Comparison of ENCODE assay signal across 1 cellular context in genomic region chr5:62592558-62592957, GRCh38.
TF ChIP-seq lines count a peak whose summit lies in the region.

No MANE protein-coding gene starts in this region.

TF ChIP-seq in GM23338, 12 proteins besides CTCF, POLR2A, EP300 and RAD21 (continued from another document):
- TF ChIP-seq, protein P1, sequence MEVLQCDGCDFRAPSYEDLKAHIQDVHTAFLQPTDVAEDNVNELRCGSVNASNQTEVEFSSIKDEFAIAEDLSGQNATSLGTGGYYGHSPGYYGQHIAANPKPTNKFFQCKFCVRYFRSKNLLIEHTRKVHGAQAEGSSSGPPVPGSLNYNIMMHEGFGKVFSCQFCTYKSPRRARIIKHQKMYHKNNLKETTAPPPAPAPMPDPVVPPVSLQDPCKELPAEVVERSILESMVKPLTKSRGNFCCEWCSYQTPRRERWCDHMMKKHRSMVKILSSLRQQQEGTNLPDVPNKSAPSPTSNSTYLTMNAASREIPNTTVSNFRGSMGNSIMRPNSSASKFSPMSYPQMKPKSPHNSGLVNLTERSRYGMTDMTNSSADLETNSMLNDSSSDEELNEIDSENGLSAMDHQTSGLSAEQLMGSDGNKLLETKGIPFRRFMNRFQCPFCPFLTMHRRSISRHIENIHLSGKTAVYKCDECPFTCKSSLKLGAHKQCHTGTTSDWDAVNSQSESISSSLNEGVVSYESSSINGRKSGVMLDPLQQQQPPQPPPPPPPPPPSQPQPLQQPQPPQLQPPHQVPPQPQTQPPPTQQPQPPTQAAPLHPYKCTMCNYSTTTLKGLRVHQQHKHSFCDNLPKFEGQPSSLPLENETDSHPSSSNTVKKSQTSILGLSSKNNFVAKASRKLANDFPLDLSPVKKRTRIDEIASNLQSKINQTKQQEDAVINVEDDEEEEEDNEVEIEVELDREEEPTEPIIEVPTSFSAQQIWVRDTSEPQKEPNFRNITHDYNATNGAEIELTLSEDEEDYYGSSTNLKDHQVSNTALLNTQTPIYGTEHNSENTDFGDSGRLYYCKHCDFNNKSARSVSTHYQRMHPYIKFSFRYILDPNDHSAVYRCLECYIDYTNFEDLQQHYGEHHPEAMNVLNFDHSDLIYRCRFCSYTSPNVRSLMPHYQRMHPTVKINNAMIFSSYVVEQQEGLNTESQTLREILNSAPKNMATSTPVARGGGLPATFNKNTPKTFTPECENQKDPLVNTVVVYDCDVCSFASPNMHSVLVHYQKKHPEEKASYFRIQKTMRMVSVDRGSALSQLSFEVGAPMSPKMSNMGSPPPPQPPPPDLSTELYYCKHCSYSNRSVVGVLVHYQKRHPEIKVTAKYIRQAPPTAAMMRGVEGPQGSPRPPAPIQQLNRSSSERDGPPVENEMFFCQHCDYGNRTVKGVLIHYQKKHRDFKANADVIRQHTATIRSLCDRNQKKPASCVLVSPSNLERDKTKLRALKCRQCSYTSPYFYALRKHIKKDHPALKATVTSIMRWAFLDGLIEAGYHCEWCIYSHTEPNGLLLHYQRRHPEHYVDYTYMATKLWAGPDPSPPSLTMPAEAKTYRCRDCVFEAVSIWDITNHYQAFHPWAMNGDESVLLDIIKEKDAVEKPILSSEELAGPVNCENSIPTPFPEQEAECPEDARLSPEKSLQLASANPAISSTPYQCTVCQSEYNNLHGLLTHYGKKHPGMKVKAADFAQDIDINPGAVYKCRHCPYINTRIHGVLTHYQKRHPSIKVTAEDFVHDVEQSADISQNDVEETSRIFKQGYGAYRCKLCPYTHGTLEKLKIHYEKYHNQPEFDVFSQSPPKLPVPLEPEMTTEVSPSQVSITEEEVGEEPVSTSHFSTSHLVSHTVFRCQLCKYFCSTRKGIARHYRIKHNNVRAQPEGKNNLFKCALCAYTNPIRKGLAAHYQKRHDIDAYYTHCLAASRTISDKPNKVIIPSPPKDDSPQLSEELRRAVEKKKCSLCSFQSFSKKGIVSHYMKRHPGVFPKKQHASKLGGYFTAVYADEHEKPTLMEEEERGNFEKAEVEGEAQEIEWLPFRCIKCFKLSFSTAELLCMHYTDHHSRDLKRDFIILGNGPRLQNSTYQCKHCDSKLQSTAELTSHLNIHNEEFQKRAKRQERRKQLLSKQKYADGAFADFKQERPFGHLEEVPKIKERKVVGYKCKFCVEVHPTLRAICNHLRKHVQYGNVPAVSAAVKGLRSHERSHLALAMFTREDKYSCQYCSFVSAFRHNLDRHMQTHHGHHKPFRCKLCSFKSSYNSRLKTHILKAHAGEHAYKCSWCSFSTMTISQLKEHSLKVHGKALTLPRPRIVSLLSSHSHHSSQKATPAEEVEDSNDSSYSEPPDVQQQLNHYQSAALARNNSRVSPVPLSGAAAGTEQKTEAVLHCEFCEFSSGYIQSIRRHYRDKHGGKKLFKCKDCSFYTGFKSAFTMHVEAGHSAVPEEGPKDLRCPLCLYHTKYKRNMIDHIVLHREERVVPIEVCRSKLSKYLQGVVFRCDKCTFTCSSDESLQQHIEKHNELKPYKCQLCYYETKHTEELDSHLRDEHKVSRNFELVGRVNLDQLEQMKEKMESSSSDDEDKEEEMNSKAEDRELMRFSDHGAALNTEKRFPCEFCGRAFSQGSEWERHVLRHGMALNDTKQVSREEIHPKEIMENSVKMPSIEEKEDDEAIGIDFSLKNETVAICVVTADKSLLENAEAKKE (CRISPR knock-in tag; IDR thresholded peaks at IDR 0.05), result no peak
TF ChIP-seq in GM23338: peak in this region for 0.
